13 cellular contexts compared by ENCODE assay signal in genomic region chr1:207298666-207299065, GRCh38. TPM values are rescaled to one million over a fixed set of nuclear protein-coding genes. Genes with fewer than 3 reads are reported as not detected.
DNase-seq lines count a peak whose midpoint lies in the region; ATAC-seq, FAIRE-seq and TF ChIP-seq lines count a peak whose summit lies in the region.
"Had no signal": no experiment of that assay in that cellular context is flagged by ENCODE, and none has a peak within 500 bp of the region (broad histone marks: within the 10 kb centered on the region; RNA-seq: fewer than 3 reads in every experiment).

No MANE protein-coding gene starts in this region.

- peak overlapping the region; percentile 61 for H3K27ac Mint-ChIP-seq in dendritic cell treated with granulocyte-macrophage colony-stimulating factor and Interleukin-4, amounts not matched to agents 40 ng/mL and 50 ng/mL, for 4 days
- H3K27ac Mint-ChIP-seq: progenitor cell of endocrine pancreas had no signal

- H3K4me1 Mint-ChIP-seq in dendritic cell treated with granulocyte-macrophage colony-stimulating factor and Interleukin-4, amounts not matched to agents 40 ng/mL and 50 ng/mL, for 4 days (ENCODE audit: low read depth) = peaks cover 26% of the 10 kb centered on the region

- DNase-seq in NCI-H187 treated with DMSO at 0.1 percent for 48 hours (lab: John Stamatoyannopoulos, UW) (peak; percentile 70), NCI-H187 (lab: John Stamatoyannopoulos, UW) (no peak), MV-4-11 (lab: John Stamatoyannopoulos, UW) (peak; percentile 5), pancreas (no peak), GM13977 (ENCODE audit: low spot score) (no peak), SK-N-SH (no peak)
- DNase-seq: dorsolateral prefrontal cortex; glutamatergic neuron; stimulated activated CD4-positive, alpha-beta T cell treated with anti-CD3 and anti-CD28 coated beads, Interleukin-4, amount 100 ng/mL, for 4 hours had no signal

- H3K4me3 ChIP-seq in pancreas (no peak overlapping the region), SK-N-SH (ENCODE audit: low read depth in 2 of 2, low read length in 1 of 2) (no peak overlapping the region)

- no peak for TF ChIP-seq RAD21 in SK-N-SH (IDR thresholded peaks at IDR 0.05; ENCODE audit: low read length)

- no peaks in the 10 kb centered on the region for H3F3A ChIP-seq in SK-N-SH (replicated peaks; ENCODE audit: insufficient read depth)

- no peaks in the 10 kb centered on the region for H3K36me3 ChIP-seq in pancreas
- no peaks in the 10 kb centered on the region for H3K36me3 ChIP-seq in SK-N-SH (replicated peaks in 1 of 2; ENCODE audit: control insufficient read depth in 1 of 2, insufficient read depth in 2 of 2, low read length in 1 of 2)

- H3K9me3 Mint-ChIP-seq in dendritic cell treated with granulocyte-macrophage colony-stimulating factor and Interleukin-4, amounts not matched to agents 40 ng/mL and 50 ng/mL, for 4 days = peaks cover 6% of the 10 kb centered on the region

- POLR2A ChIA-PET in SK-N-SH (lab: Yijun Ruan, JAX) = no interaction called here

- no peaks in the 10 kb centered on the region for H4K20me1 ChIP-seq in SK-N-SH (ENCODE audit: insufficient read depth)

- 35 to 43% methylated on average over 3 of the region's 3 CpGs for WGBS in pancreas, 2 donors
- 5% methylated on average over 3 of the region's 3 CpGs for WGBS in SK-N-SH (ENCODE audit: low lambda C conversion rate)

- H3K4me1 ChIP-seq in pancreas (no peaks in the 10 kb centered on the region), SK-N-SH (ENCODE audit: control insufficient read depth in 1 of 2, insufficient read depth in 2 of 2, low read depth in 1 of 2, low read length in 1 of 2) (no peaks in the 10 kb centered on the region)

- no peak overlapping the region for H3K9ac ChIP-seq in SK-N-SH

- H3K4me3 Mint-ChIP-seq in dendritic cell treated with granulocyte-macrophage colony-stimulating factor and Interleukin-4, amounts not matched to agents 40 ng/mL and 50 ng/mL, for 4 days = no peak overlapping the region

- no peak for FAIRE-seq in pancreas (lab: Jason Lieb, UNC)
- FAIRE-seq: A204.1 had no signal

- H3K27me3 ChIP-seq in pancreas = no peaks in the 10 kb centered on the region
- H3K27me3 ChIP-seq in SK-N-SH (ENCODE audit: insufficient read depth) = no peaks in the 10 kb centered on the region; the same call in none of the 2 replicates
- H3K27me3 ChIP-seq: dorsolateral prefrontal cortex had no signal

- ATAC-seq in pancreas (peak in 3 of 4 donors; percentile 37 to 86 (median 69)), GM19351 (IDR thresholded peaks at IDR 0.05; ENCODE audit: unreplicated experiment) (no peak)

- no peaks in the 10 kb centered on the region for H3K9me3 ChIP-seq in pancreas
- H3K9me3 ChIP-seq in SK-N-SH = no peaks in the 10 kb centered on the region

- H3K27ac ChIP-seq in pancreas (no peak overlapping the region), SK-N-SH (ENCODE audit: low read depth in 2 of 2, low read length in 1 of 2) (no peak overlapping the region)
- H3K27ac ChIP-seq: dorsolateral prefrontal cortex had no signal

- CTCF ChIA-PET in SK-N-SH (lab: Yijun Ruan, JAX) = no interaction called here

- intact Hi-C loops in dendritic cell treated with granulocyte-macrophage colony-stimulating factor and Interleukin-4, amounts not matched to agents 40 ng/mL and 50 ng/mL, for 4 days (cut with micrococcal nuclease) = no loop called here
- intact Hi-C loops in pancreas (cut with DNase I) = no loop called here

- no peaks in the 10 kb centered on the region for H3K27me3 Mint-ChIP-seq in dendritic cell treated with granulocyte-macrophage colony-stimulating factor and Interleukin-4, amounts not matched to agents 40 ng/mL and 50 ng/mL, for 4 days
- H3K27me3 Mint-ChIP-seq: progenitor cell of endocrine pancreas had no signal

- no peak for TF ChIP-seq EP300 in SK-N-SH (IDR thresholded peaks at IDR 0.05; ENCODE audit: borderline replicate concordance in 1 of 2, low read depth in 1 of 2, low read length in 1 of 2)

- no peak overlapping the region for H2AFZ ChIP-seq in SK-N-SH (ENCODE audit: low read depth)

- in situ Hi-C loops in GM13977 (cut with MboI; ENCODE audit: low pct_unique_long_range_greater_than_20kb, low sequenced_read_pairs, unreplicated experiment) = no loop called here

- no peaks in the 10 kb centered on the region for H3K36me3 Mint-ChIP-seq in dendritic cell treated with granulocyte-macrophage colony-stimulating factor and Interleukin-4, amounts not matched to agents 40 ng/mL and 50 ng/mL, for 4 days (ENCODE audit: low read depth)

- 0 out of 2 replicates have a peak, but pooled peaks cover 4% of the 10 kb centered on the region for H3K9me2 ChIP-seq in SK-N-SH

- no peak overlapping the region for H3K4me2 ChIP-seq in SK-N-SH

- H3K79me2 ChIP-seq in SK-N-SH (ENCODE audit: insufficient read depth) = no peaks in the 10 kb centered on the region

- TF ChIP-seq CTCF in pancreas (IDR thresholded peaks at IDR 0.05) (no peak), GM13977 (IDR thresholded peaks at IDR 0.05; ENCODE audit: extremely low read depth, insufficient read depth, missing control alignments) (no peak), SK-N-SH (IDR thresholded peaks at IDR 0.05) (no peak)

TF ChIP-seq in SK-N-SH, 30 proteins besides CTCF, POLR2A, EP300 and RAD21:
- TF ChIP-seq RXRA (IDR thresholded peaks at IDR 0.05; ENCODE audit: borderline replicate concordance, low read depth) = no peak
- no peak for TF ChIP-seq USF2 (IDR thresholded peaks at IDR 0.05; ENCODE audit: borderline replicate concordance, low read depth, low read length)
- TF ChIP-seq MXI1 (IDR thresholded peaks at IDR 0.05; ENCODE audit: low read depth, low read length) = no peak
- TF ChIP-seq FOXJ3 (CRISPR knock-in tag; IDR thresholded peaks at IDR 0.05) = no peak
- no peak for TF ChIP-seq EZH2phosphoT487 (IDR thresholded peaks at IDR 0.05; ENCODE audit: borderline replicate concordance, low read depth)
- no peak for TF ChIP-seq PBX3 (IDR thresholded peaks at IDR 0.05)

RNA-seq across cellular contexts. Expression of gene CD55, which starts 22.8 kb away (rescaled TPM):
- 10 to 100 TPM in 5 of 6 donors, 1 to 10 TPM in 1; 8.6 to 25.7 (median 15.7) TPM for total RNA-seq in pancreas
- polyA plus RNA-seq in pancreas (10 to 100 TPM in 1 of 2 donors, 1 to 10 TPM in 1; 8.1 to 20.7 TPM), SK-N-SH (2012; rRNA removed) (10.4 and 14.7 TPM in 2 replicates)
- polyA plus RNA-seq in SK-N-SH (2012; cell fraction: cytosol; rRNA removed) = 20.5 and 23.6 TPM in 2 replicates
- 6.6 and 8.8 TPM in 2 replicates for polyA plus RNA-seq in SK-N-SH (2012; cell fraction: nucleus; rRNA removed)

Comparison
In these comparisons a context has a peak if more than half of its experiments do, and no peak if none do; other contexts are left out.
1. DNase-seq: peak in NCI-H187 treated with DMSO at 0.1 percent for 48 hours (single experiment) and MV-4-11 (single experiment); none in NCI-H187 (0 of 2), pancreas (0 of 6), GM13977 (single experiment) and SK-N-SH (single experiment).